1 cellular context compared by ENCODE assay signal in the genomic region with DNA sequence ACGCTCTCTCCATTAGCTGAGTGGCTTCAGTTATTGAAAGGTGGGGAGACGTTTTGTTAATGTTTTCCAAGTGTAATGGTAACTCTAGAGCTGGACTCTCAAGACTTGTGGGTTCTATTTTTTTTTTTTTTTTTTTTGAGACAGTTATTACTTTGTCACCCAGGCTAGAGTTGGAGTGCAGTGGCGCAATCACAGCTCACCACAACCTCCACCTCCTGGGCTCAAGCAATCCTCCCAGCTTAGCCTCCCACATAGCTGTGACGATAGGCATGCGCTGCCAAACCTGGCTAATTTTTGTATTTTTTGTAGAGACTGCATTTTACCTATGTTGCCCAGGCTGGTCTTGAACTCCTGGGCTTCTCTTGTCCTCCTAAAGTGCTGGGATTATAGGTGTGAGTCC.
TF ChIP-seq lines count a peak whose summit lies in the region.

No MANE protein-coding gene starts in this region.

TF ChIP-seq in HCT116, 20 proteins besides CTCF, POLR2A, EP300 and RAD21 (continued from another document):
- TF ChIP-seq, protein P1, sequence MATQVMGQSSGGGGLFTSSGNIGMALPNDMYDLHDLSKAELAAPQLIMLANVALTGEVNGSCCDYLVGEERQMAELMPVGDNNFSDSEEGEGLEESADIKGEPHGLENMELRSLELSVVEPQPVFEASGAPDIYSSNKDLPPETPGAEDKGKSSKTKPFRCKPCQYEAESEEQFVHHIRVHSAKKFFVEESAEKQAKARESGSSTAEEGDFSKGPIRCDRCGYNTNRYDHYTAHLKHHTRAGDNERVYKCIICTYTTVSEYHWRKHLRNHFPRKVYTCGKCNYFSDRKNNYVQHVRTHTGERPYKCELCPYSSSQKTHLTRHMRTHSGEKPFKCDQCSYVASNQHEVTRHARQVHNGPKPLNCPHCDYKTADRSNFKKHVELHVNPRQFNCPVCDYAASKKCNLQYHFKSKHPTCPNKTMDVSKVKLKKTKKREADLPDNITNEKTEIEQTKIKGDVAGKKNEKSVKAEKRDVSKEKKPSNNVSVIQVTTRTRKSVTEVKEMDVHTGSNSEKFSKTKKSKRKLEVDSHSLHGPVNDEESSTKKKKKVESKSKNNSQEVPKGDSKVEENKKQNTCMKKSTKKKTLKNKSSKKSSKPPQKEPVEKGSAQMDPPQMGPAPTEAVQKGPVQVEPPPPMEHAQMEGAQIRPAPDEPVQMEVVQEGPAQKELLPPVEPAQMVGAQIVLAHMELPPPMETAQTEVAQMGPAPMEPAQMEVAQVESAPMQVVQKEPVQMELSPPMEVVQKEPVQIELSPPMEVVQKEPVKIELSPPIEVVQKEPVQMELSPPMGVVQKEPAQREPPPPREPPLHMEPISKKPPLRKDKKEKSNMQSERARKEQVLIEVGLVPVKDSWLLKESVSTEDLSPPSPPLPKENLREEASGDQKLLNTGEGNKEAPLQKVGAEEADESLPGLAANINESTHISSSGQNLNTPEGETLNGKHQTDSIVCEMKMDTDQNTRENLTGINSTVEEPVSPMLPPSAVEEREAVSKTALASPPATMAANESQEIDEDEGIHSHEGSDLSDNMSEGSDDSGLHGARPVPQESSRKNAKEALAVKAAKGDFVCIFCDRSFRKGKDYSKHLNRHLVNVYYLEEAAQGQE (IDR thresholded peaks at IDR 0.05; ENCODE audit: low read depth), result no peak
- no peak for TF ChIP-seq EGR1 (IDR thresholded peaks at IDR 0.05; ENCODE audit: low read depth)
- TF ChIP-seq, protein P2, sequence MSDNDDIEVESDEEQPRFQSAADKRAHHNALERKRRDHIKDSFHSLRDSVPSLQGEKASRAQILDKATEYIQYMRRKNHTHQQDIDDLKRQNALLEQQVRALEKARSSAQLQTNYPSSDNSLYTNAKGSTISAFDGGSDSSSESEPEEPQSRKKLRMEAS (IDR thresholded peaks at IDR 0.05), result no peak
- no peak for TF ChIP-seq EZH2phosphoT487 (IDR thresholded peaks at IDR 0.05; ENCODE audit: borderline replicate concordance)
- no peak for TF ChIP-seq CBX3 (IDR thresholded peaks at IDR 0.05; ENCODE audit: low read depth)
TF ChIP-seq in HCT116: peak in this region for 0.
